Comparison of ENCODE assay signal across 16 cellular contexts in genomic region chr1:221230605-221231004, GRCh38.
A peak's percentile ranks its signal among the peaks of the same experiment; 100 is the strongest.
DNase-seq lines count a peak whose midpoint lies in the region; ATAC-seq, FAIRE-seq and TF ChIP-seq lines count a peak whose summit lies in the region.
"Had no signal": no experiment of that assay in that cellular context is flagged by ENCODE, and none has a peak within 500 bp of the region (broad histone marks: within the 10 kb centered on the region; RNA-seq: fewer than 3 reads in every experiment).

No MANE protein-coding gene starts in this region.

- TF ChIP-seq POLR2A in HepG2 (IDR thresholded peaks at IDR 0.05; ENCODE audit: insufficient read depth in 1 of 2, low read depth in 2 of 2, low read length in 2 of 2) = no peak

- FAIRE-seq in HepG2 (lab: Jason Lieb, UNC) = no peak

- intact Hi-C loops in HepG2 (cut with micrococcal nuclease; ENCODE audit: unreplicated experiment) (no loop called here), aorta (cut with DNase I) (no loop called here)

- no peak for ATAC-seq in HepG2
- peak; percentile 68 for ATAC-seq in aorta (ENCODE audit: low FRiP score)

- H3K36me3 ChIP-seq in liver (ENCODE audit: control insufficient read depth in 4 of 4, insufficient read depth in 3 of 4, low read depth in 1 of 4, low read length in 3 of 4) (no peaks in the 10 kb centered on the region), HepG2 (replicated peaks in 1 of 2; ENCODE audit: control insufficient read depth in 1 of 2, insufficient read depth in 2 of 2, low read length in 2 of 2) (no peaks in the 10 kb centered on the region), aorta (ENCODE audit: control insufficient read depth in 1 of 2, insufficient read depth in 2 of 2, low read length in 1 of 2) (no peaks in the 10 kb centered on the region), hepatocyte (replicated peaks; ENCODE audit: insufficient read depth, low read depth) (no peaks in the 10 kb centered on the region), WERI-Rb-1 (no peaks in the 10 kb centered on the region), smooth muscle cell (ENCODE audit: low read depth) (no peaks in the 10 kb centered on the region)
- H3K36me3 ChIP-seq: adrenal gland, SJCRH30 had no signal

- H3K4me3 ChIP-seq in liver (ENCODE audit: low read depth in 1 of 3, low read length in 3 of 3) = no peak overlapping the region
- no peak overlapping the region for H3K4me3 ChIP-seq in HepG2 (replicated peaks in 1 of 3; ENCODE audit: insufficient read depth in 1 of 3, low read depth in 2 of 3, low read length in 3 of 3)
- no peak overlapping the region for H3K4me3 ChIP-seq in astrocyte of the spinal cord (ENCODE audit: low read depth, low read length)
- H3K4me3 ChIP-seq in aorta (ENCODE audit: low read length in 2 of 2) = no peak overlapping the region
- H3K4me3 ChIP-seq in hepatocyte = no peak overlapping the region
- no peak overlapping the region for H3K4me3 ChIP-seq in WERI-Rb-1 (ENCODE audit: low read depth, low read length)
- H3K4me3 ChIP-seq in smooth muscle cell = no peak overlapping the region
- H3K4me3 ChIP-seq: adrenal gland, SJCRH30 had no signal

- H3K9ac ChIP-seq in liver (ENCODE audit: low read depth in 1 of 2, low read length in 2 of 2) (no peak overlapping the region), HepG2 (ENCODE audit: insufficient read depth, low read depth, low read length) (no peak overlapping the region), smooth muscle cell (ENCODE audit: low read depth) (no peak overlapping the region)

- H3K9me3 ChIP-seq in liver (ENCODE audit: control insufficient read depth in 4 of 4, low read length in 3 of 4) (no peaks in the 10 kb centered on the region), HepG2 (ENCODE audit: low read length) (no peaks in the 10 kb centered on the region), aorta (ENCODE audit: control insufficient read depth, low read length) (no peaks in the 10 kb centered on the region), hepatocyte (ENCODE audit: low read depth) (no peaks in the 10 kb centered on the region), WERI-Rb-1 (ENCODE audit: severe bottlenecking) (no peaks in the 10 kb centered on the region), smooth muscle cell (replicated peaks; ENCODE audit: low read depth) (no peaks in the 10 kb centered on the region)
- H3K9me3 ChIP-seq: adrenal gland had no signal

- H2AFZ ChIP-seq in HepG2 (ENCODE audit: low read length) (no peak overlapping the region), hepatocyte (no peak overlapping the region), smooth muscle cell (ENCODE audit: low read depth) (no peak overlapping the region)

- no peak for TF ChIP-seq EP300 in HepG2 (IDR thresholded peaks at IDR 0.05; ENCODE audit: low read depth in 2 of 2, low read length in 2 of 2)
- TF ChIP-seq EP300 in HepG2 (CRISPR knock-in tag; IDR thresholded peaks at IDR 0.05; ENCODE audit: borderline replicate concordance) = no peak

- TF ChIP-seq CTCF in liver (IDR thresholded peaks at IDR 0.05; ENCODE audit: low read depth, low read length, missing input control) (no peak), HepG2 (CRISPR knock-in tag; IDR thresholded peaks at IDR 0.05) (no peak), astrocyte of the spinal cord (IDR thresholded peaks at IDR 0.05; ENCODE audit: low read depth, low read length) (no peak), hepatocyte (IDR thresholded peaks at IDR 0.05; ENCODE audit: poor library complexity) (no peak), WERI-Rb-1 (IDR thresholded peaks at IDR 0.05; ENCODE audit: low read depth, low read length) (no peak), smooth muscle cell (IDR thresholded peaks at IDR 0.05; ENCODE audit: borderline replicate concordance, insufficient read depth, poor library complexity, severe bottlenecking) (no peak)

- no peaks in the 10 kb centered on the region for H3F3A ChIP-seq in smooth muscle cell (ENCODE audit: low read depth)

- POLR2A ChIA-PET in HepG2 (lab: Yijun Ruan, JAX) = no interaction called here

- CTCF ChIA-PET in HepG2 (lab: Yijun Ruan, JAX; ENCODE audit: low intra/inter-chr PET ratio, low total read pairs) = no interaction called here

- no peaks in the 10 kb centered on the region for H3K9me2 ChIP-seq in hepatocyte (replicated peaks; ENCODE audit: insufficient read depth)

- WGBS in liver = 32% methylated on average over 1 of the region's 1 CpG
- 10% methylated on average over 1 of the region's 1 CpG for WGBS in HepG2 (ENCODE audit: low lambda C conversion rate)
- 7 to 9% methylated on average over 1 of the region's 1 CpG for WGBS in aorta, 2 donors
- WGBS in hepatocyte (ENCODE audit: low lambda C conversion rate, missing lambda C conversion rate) = 74% methylated on average over 1 of the region's 1 CpG
- 81% methylated on average over 1 of the region's 1 CpG for WGBS in smooth muscle cell (ENCODE audit: low lambda C conversion rate)

- peak; percentile 29 to 60 for TF ChIP-seq RAD21 in liver (IDR thresholded peaks at IDR 0.05)
- no peak for TF ChIP-seq RAD21 in HepG2 (CRISPR knock-in tag; IDR thresholded peaks at IDR 0.05)

- H3K4me1 ChIP-seq in liver (ENCODE audit: control insufficient read depth in 4 of 4, insufficient read depth in 4 of 4, low read length in 3 of 4) (peaks cover 0 to 4% (median 2%) of the 10 kb centered on the region in 4 donors), HepG2 (ENCODE audit: insufficient read depth, low read length) (no peaks in the 10 kb centered on the region), aorta (ENCODE audit: control insufficient read depth in 1 of 2, insufficient read depth in 2 of 2, low read length in 2 of 2) (no peaks in the 10 kb centered on the region), hepatocyte (ENCODE audit: insufficient read depth) (no peaks in the 10 kb centered on the region), smooth muscle cell (ENCODE audit: low read depth) (no peaks in the 10 kb centered on the region)
- H3K4me1 ChIP-seq: SJCRH30 had no signal

- H3K79me2 ChIP-seq in HepG2 (ENCODE audit: insufficient read depth, low read length) = no peaks in the 10 kb centered on the region
- H3K79me2 ChIP-seq in hepatocyte = no peaks in the 10 kb centered on the region
- H3K79me2 ChIP-seq in smooth muscle cell (ENCODE audit: low read depth) = no peaks in the 10 kb centered on the region

- H3K4me2 ChIP-seq in HepG2 (ENCODE audit: low read depth, low read length) (no peak overlapping the region), hepatocyte (no peak overlapping the region), smooth muscle cell (no peak overlapping the region)

- H3K27ac ChIP-seq in liver (ENCODE audit: low read depth in 1 of 2, low read length in 2 of 2) (no peak overlapping the region), HepG2 (ENCODE audit: extremely low read length, insufficient read depth, low read length) (no peak overlapping the region), aorta (ENCODE audit: low read depth in 1 of 2, low read length in 2 of 2) (no peak overlapping the region), hepatocyte (no peak overlapping the region), WERI-Rb-1 (no peak overlapping the region), smooth muscle cell (ENCODE audit: low read depth) (no peak overlapping the region)
- H3K27ac ChIP-seq: adrenal gland, SJCRH30 had no signal

- DNase-seq in HepG2 (ENCODE audit: low spot score) = no peak
- peak; percentile 46 for DNase-seq in astrocyte of the spinal cord (ENCODE audit: low read depth, low spot score)
- peak; percentile 33 for DNase-seq in kidney glomerular epithelial cell (lab: John Stamatoyannopoulos, UW)
- DNase-seq in aorta = no peak
- no peak for DNase-seq in hepatocyte (ENCODE audit: low spot score)
- DNase-seq in WERI-Rb-1 = no peak
- no peak for DNase-seq in smooth muscle cell (lab: John Stamatoyannopoulos, UW; ENCODE audit: unreplicated experiment)
- DNase-seq: activated B cell treated with CpG ODN at 0.5 μM for 24 hours; effector memory CD4-positive, alpha-beta T cell; hippocampal formation; NCI-H82; SJCRH30; stimulated activated CD4-positive, alpha-beta T cell treated with anti-CD3 and anti-CD28 coated beads, Interleukin-4, amount 100 ng/mL, for 24 hours; stimulated activated naive CD4-positive, alpha-beta T cell treated with Interleukin-2 at 50 U/mL for 16 hours had no signal

- no TSS peak for BruUV-seq in HepG2 (replicated peaks; lab: Mats Ljungman, UMichigan)

- H3K27me3 ChIP-seq in liver (ENCODE audit: control insufficient read depth in 4 of 4, insufficient read depth in 4 of 4, low read length in 3 of 4) = no peaks in the 10 kb centered on the region
- no peaks in the 10 kb centered on the region for H3K27me3 ChIP-seq in HepG2 (ENCODE audit: control insufficient read depth in 1 of 2, insufficient read depth in 2 of 2, low read length in 2 of 2)
- no peaks in the 10 kb centered on the region for H3K27me3 ChIP-seq in aorta (ENCODE audit: control insufficient read depth in 1 of 2, insufficient read depth in 2 of 2, low read length in 1 of 2)
- no peaks in the 10 kb centered on the region for H3K27me3 ChIP-seq in hepatocyte
- H3K27me3 ChIP-seq in WERI-Rb-1 (ENCODE audit: insufficient read depth, low read depth, severe bottlenecking) = no peaks in the 10 kb centered on the region
- H3K27me3 ChIP-seq in smooth muscle cell (ENCODE audit: low read depth) = peaks cover 13% of the 10 kb centered on the region
- H3K27me3 ChIP-seq: adrenal gland, SJCRH30 had no signal

- H4K20me1 ChIP-seq in HepG2 (ENCODE audit: insufficient read depth, low read length) (no peaks in the 10 kb centered on the region), hepatocyte (ENCODE audit: insufficient read depth, poor library complexity, severe bottlenecking) (no peaks in the 10 kb centered on the region), smooth muscle cell (ENCODE audit: low read depth) (no peaks in the 10 kb centered on the region)

- in situ Hi-C loops in HepG2 (cut with HindIII; ENCODE audit: extremely low pct_ligation_motif_present, low pct_unique_long_range_greater_than_20kb) (no loop called here), astrocyte of the spinal cord (cut with HindIII; ENCODE audit: low sequenced_read_pairs) (no loop called here)

TF ChIP-seq in liver, 16 proteins besides CTCF, POLR2A, EP300 and RAD21 (continues in another document):
- TF ChIP-seq TAF1 (conservative IDR thresholded peaks at IDR 0.05) = no peak
- peak; percentile 48 to 66 for TF ChIP-seq HNF4A (conservative IDR thresholded peaks at IDR 0.05)
- TF ChIP-seq HNF4G (IDR thresholded peaks at IDR 0.05) = no peak
- TF ChIP-seq RXRA (IDR thresholded peaks at IDR 0.05) = peak; percentile 89 to 96
- TF ChIP-seq JUND (IDR thresholded peaks at IDR 0.05) = peak; percentile 23 to 35
- peak; percentile 48 to 66 for TF ChIP-seq EGR1 (IDR thresholded peaks at IDR 0.05; ENCODE audit: low read depth in 2 of 2)
- TF ChIP-seq YY1 (IDR thresholded peaks at IDR 0.05) = no peak

TF ChIP-seq in HepG2, 621 proteins besides CTCF, POLR2A, EP300 and RAD21 (continues in another document):
- TF ChIP-seq ZNF597 (CRISPR knock-in tag; IDR thresholded peaks at IDR 0.05) = no peak

Comparison
In these comparisons a context has a peak if more than half of its experiments do, and no peak if none do; other contexts are left out.
1. DNase-seq: peak in astrocyte of the spinal cord (single experiment) and kidney glomerular epithelial cell (single experiment); none in HepG2 (single experiment), aorta (0 of 2), hepatocyte (single experiment), WERI-Rb-1 (single experiment) and smooth muscle cell (single experiment).